Comparison of ENCODE assay signal across 20 cellular contexts in the genomic region with DNA sequence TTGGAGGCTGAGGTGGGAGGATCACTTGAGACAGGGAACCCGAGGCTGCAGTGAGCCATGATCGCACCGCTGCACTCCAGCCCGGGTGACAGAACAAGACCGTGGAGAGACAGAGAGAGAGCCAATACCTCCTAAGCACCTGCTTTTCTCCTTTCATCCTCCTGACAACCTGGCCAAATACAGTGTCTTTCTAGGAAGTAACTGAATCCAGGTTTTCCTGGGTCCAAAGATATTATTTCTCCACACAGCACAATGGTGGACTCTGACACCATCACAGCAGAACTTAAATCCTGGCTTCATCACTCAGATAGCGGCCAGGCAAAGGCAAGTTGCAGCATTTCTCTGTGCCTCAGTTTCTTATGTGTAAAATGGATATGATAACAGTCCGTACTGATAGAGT. TPM values are rescaled to one million over a fixed set of nuclear protein-coding genes. Genes with fewer than 3 reads are reported as not detected.
DNase-seq lines count a peak whose midpoint lies in the region; TF ChIP-seq lines count a peak whose summit lies in the region.
"Had no signal": no experiment of that assay in that cellular context is flagged by ENCODE, and none has a peak within 500 bp of the region (broad histone marks: within the 10 kb centered on the region; RNA-seq: fewer than 3 reads in every experiment).

No MANE protein-coding gene starts in this region.

- H4K20me1 ChIP-seq in neural progenitor cell (ENCODE audit: low read depth) (no peaks in the 10 kb centered on the region), SK-N-SH (ENCODE audit: insufficient read depth) (no peaks in the 10 kb centered on the region)

- BruUV-seq in A673 (replicated peaks; lab: Mats Ljungman, UMichigan), result no TSS peak

- H3K9me3 ChIP-seq in esophagus squamous epithelium (no peaks in the 10 kb centered on the region), neural progenitor cell (ENCODE audit: low read depth) (peaks cover 3% of the 10 kb centered on the region), thyroid gland (no peaks in the 10 kb centered on the region), SK-N-SH (no peaks in the 10 kb centered on the region), prostate gland (no peaks in the 10 kb centered on the region), A673 (ENCODE audit: low read depth, low read length, poor library complexity, severe bottlenecking) (no peaks in the 10 kb centered on the region)
- H3K9me3 ChIP-seq: Caco-2 had no signal

- H3K27ac ChIP-seq in caudate nucleus (ENCODE audit: low read depth, low read length) (peak overlapping the region; percentile 37), esophagus squamous epithelium (peak overlapping the region; percentile 61 to 89 (median 81)), neural progenitor cell (no peak overlapping the region), thyroid gland (peak overlapping the region in 2 of 3 donors; percentile 49 to 50), SK-N-SH (ENCODE audit: low read depth in 2 of 2, low read length in 1 of 2) (no peak overlapping the region), prostate gland (peak overlapping the region in 1 of 2 donors; percentile 18), A673 (ENCODE audit: low read depth, low read length, poor library complexity, severe bottlenecking) (no peak overlapping the region)

- H3K36me3 Mint-ChIP-seq in neural progenitor cell (no peaks in the 10 kb centered on the region), endothelial cell (ENCODE audit: low read depth, unreplicated experiment) (no peaks in the 10 kb centered on the region)
- H3K36me3 Mint-ChIP-seq: stimulated activated memory B cell treated with anti-CD40 and anti-IgM and Interleukin-4, amounts not matched to agents 10 μg/mL and 1 μg/mL and 100 μg/mL, for 72 hours had no signal

- H3F3A ChIP-seq in neural progenitor cell (ENCODE audit: low read depth) (no peaks in the 10 kb centered on the region), SK-N-SH (replicated peaks; ENCODE audit: insufficient read depth) (no peaks in the 10 kb centered on the region)

- H2AFZ ChIP-seq in neural progenitor cell (replicated peaks) (peak overlapping the region; percentile 92), SK-N-SH (ENCODE audit: low read depth) (no peak overlapping the region)

- no peak for TF ChIP-seq CTCF in esophagus squamous epithelium (IDR thresholded peaks at IDR 0.05)
- no peak for TF ChIP-seq CTCF in neural progenitor cell (IDR thresholded peaks at IDR 0.05)
- TF ChIP-seq CTCF in thyroid gland (IDR thresholded peaks at IDR 0.05), result no peak
- no peak for TF ChIP-seq CTCF in SK-N-SH (IDR thresholded peaks at IDR 0.05)
- no peak for TF ChIP-seq CTCF in prostate gland (IDR thresholded peaks at IDR 0.05)
- no peak for TF ChIP-seq CTCF in A673 (conservative IDR thresholded peaks at IDR 0.05; ENCODE audit: low read depth, low read length)
- TF ChIP-seq CTCF in endothelial cell (IDR thresholded peaks at IDR 0.05; ENCODE audit: unreplicated experiment), result no peak

- H3K36me3 ChIP-seq in esophagus squamous epithelium (no peaks in the 10 kb centered on the region), neural progenitor cell (no peaks in the 10 kb centered on the region), thyroid gland (no peaks in the 10 kb centered on the region), SK-N-SH (replicated peaks in 1 of 2; ENCODE audit: control insufficient read depth in 1 of 2, insufficient read depth in 2 of 2, low read length in 1 of 2) (no peaks in the 10 kb centered on the region), prostate gland (no peaks in the 10 kb centered on the region), A673 (ENCODE audit: insufficient read depth, low read length, poor library complexity, severe bottlenecking) (no peaks in the 10 kb centered on the region)

- WGBS in esophagus squamous epithelium, 2 donors, result 89% methylated on average over 7 of the region's 7 CpGs
- 93 to 94% methylated on average over 7 of the region's 7 CpGs for WGBS in thyroid gland, 2 donors
- 91% methylated on average over 7 of the region's 7 CpGs for WGBS in SK-N-SH (ENCODE audit: low lambda C conversion rate)
- WGBS in prostate gland, result 95% methylated on average over 7 of the region's 7 CpGs

- H3K79me2 ChIP-seq in neural progenitor cell (ENCODE audit: low read depth) (no peaks in the 10 kb centered on the region), SK-N-SH (ENCODE audit: insufficient read depth) (no peaks in the 10 kb centered on the region)

- H3K9ac ChIP-seq in neural progenitor cell, result no peak overlapping the region
- H3K9ac ChIP-seq in SK-N-SH, result no peak overlapping the region

- POLR2A ChIA-PET in SK-N-SH (lab: Yijun Ruan, JAX) (no interaction called here), A673 (lab: Charles Lee; ENCODE audit: low non-redundant PET) (no interaction called here)

- CTCF ChIA-PET in SK-N-SH (lab: Yijun Ruan, JAX) (interaction anchor here (1.1 to 1.8 kb wide), 2 partner anchors 23 to 51 kb away, joined by 3 to 4 read pairs; no protein-coding TSS in a partner anchor), A673 (lab: Charles Lee) (no interaction called here)

- intact Hi-C loops in esophagus squamous epithelium (cut with DNase I) (no loop called here), thyroid gland (cut with DNase I) (no loop called here), prostate gland (cut with DNase I) (no loop called here), A673 (cut with micrococcal nuclease; ENCODE audit: unreplicated experiment) (no loop called here)

- no peak for TF ChIP-seq RAD21 in SK-N-SH (IDR thresholded peaks at IDR 0.05; ENCODE audit: low read length)

- peaks cover 4% of the 10 kb centered on the region for H3K27me3 Mint-ChIP-seq in neural progenitor cell (ENCODE audit: insufficient read depth, low read depth)
- H3K27me3 Mint-ChIP-seq in endothelial cell (ENCODE audit: unreplicated experiment), result peaks cover 6% of the 10 kb centered on the region
- H3K27me3 Mint-ChIP-seq: activated naive CD8-positive, alpha-beta T cell treated with anti-CD3 and anti-CD28 coated beads, Interleukin-2, amount 50 U/mL, for 24 hours had no signal

- no peak for TF ChIP-seq EP300 in SK-N-SH (IDR thresholded peaks at IDR 0.05; ENCODE audit: borderline replicate concordance in 1 of 2, low read depth in 1 of 2, low read length in 1 of 2)

- H3K27ac Mint-ChIP-seq in neural progenitor cell (no peak overlapping the region), endothelial cell (ENCODE audit: unreplicated experiment) (no peak overlapping the region)
- H3K27ac Mint-ChIP-seq: activated naive CD8-positive, alpha-beta T cell treated with anti-CD3 and anti-CD28 coated beads, Interleukin-2, amount 50 U/mL, for 24 hours; activated T-helper 1 cell treated with anti-CD3 and anti-CD28 coated beads, Interleukin-12 subunit alpha, Interleukin-12 subunit beta, Interleukin-2, Interleukin-4 antibody, amounts not matched to agents 30 ng/mL and 10 ng/mL and 1 ng/mL, durations not matched to agents 14 hours and 24 hours and 36 hours; stimulated activated memory B cell treated with anti-CD40 and anti-IgM and Interleukin-4, amounts not matched to agents 10 μg/mL and 1 μg/mL and 100 μg/mL, for 72 hours had no signal

- H3K9me3 Mint-ChIP-seq in neural progenitor cell, result peaks cover 7% of the 10 kb centered on the region
- no peaks in the 10 kb centered on the region for H3K9me3 Mint-ChIP-seq in endothelial cell (ENCODE audit: unreplicated experiment)
- H3K9me3 Mint-ChIP-seq: stimulated activated memory B cell treated with anti-CD40 and anti-IgM and Interleukin-4, amounts not matched to agents 10 μg/mL and 1 μg/mL and 100 μg/mL, for 72 hours had no signal

- H3K27me3 ChIP-seq in esophagus squamous epithelium (no peaks in the 10 kb centered on the region), neural progenitor cell (peaks cover 5% of the 10 kb centered on the region), thyroid gland (no peaks in the 10 kb centered on the region), SK-N-SH (ENCODE audit: insufficient read depth) (no peaks in the 10 kb centered on the region), prostate gland (replicated peaks; ENCODE audit: insufficient read depth) (no peaks in the 10 kb centered on the region), A673 (replicated peaks; ENCODE audit: insufficient read depth, low read depth, low read length, poor library complexity) (no peaks in the 10 kb centered on the region)

- TF ChIP-seq POLR2A in esophagus squamous epithelium (IDR thresholded peaks at IDR 0.05), result no peak
- no peak for TF ChIP-seq POLR2A in thyroid gland (IDR thresholded peaks at IDR 0.05)
- no peak for TF ChIP-seq POLR2A in prostate gland (IDR thresholded peaks at IDR 0.05)

- H3K4me1 ChIP-seq in esophagus squamous epithelium (peaks cover 13 to 51% (median 19%) of the 10 kb centered on the region in 3 donors), neural progenitor cell (no peaks in the 10 kb centered on the region), thyroid gland (peaks cover 0 to 30% of the 10 kb centered on the region in 2 donors), SK-N-SH (ENCODE audit: control insufficient read depth in 1 of 2, insufficient read depth in 2 of 2, low read depth in 1 of 2, low read length in 1 of 2) (no peaks in the 10 kb centered on the region; a peak in 1 of 4 replicates), prostate gland (replicated peaks) (no peaks in the 10 kb centered on the region), A673 (ENCODE audit: insufficient read depth, low read length, poor library complexity, severe bottlenecking) (no peaks in the 10 kb centered on the region)
- H3K4me1 ChIP-seq: Caco-2 had no signal

- H3K4me3 ChIP-seq in esophagus squamous epithelium, result no peak overlapping the region
- no peak overlapping the region for H3K4me3 ChIP-seq in neural progenitor cell
- no peak overlapping the region for H3K4me3 ChIP-seq in thyroid gland (replicated peaks in 1 of 3)
- no peak overlapping the region for H3K4me3 ChIP-seq in SK-N-SH (ENCODE audit: low read depth in 2 of 2, low read length in 1 of 2)
- H3K4me3 ChIP-seq in prostate gland, result no peak overlapping the region
- H3K4me3 ChIP-seq in A673 (ENCODE audit: low read depth, low read length, poor library complexity, severe bottlenecking), result no peak overlapping the region

- H3K4me1 Mint-ChIP-seq in neural progenitor cell (peaks cover 3% of the 10 kb centered on the region), endothelial cell (ENCODE audit: unreplicated experiment) (peaks cover 12% of the 10 kb centered on the region)

- no peaks in the 10 kb centered on the region for H3K9me2 ChIP-seq in SK-N-SH

- H3K4me2 ChIP-seq in neural progenitor cell (no peak overlapping the region), SK-N-SH (no peak overlapping the region)

- no peak overlapping the region for H3K4me3 Mint-ChIP-seq in neural progenitor cell
- no peak overlapping the region for H3K4me3 Mint-ChIP-seq in endothelial cell (ENCODE audit: unreplicated experiment)
- H3K4me3 Mint-ChIP-seq: activated naive CD8-positive, alpha-beta T cell treated with anti-CD3 and anti-CD28 coated beads, Interleukin-2, amount 50 U/mL, for 24 hours; activated T-helper 1 cell treated with anti-CD3 and anti-CD28 coated beads, Interleukin-12 subunit alpha, Interleukin-12 subunit beta, Interleukin-2, Interleukin-4 antibody, amounts not matched to agents 30 ng/mL and 10 ng/mL and 1 ng/mL, durations not matched to agents 14 hours and 24 hours and 36 hours; naive B cell; stimulated activated memory B cell treated with anti-CD40 and anti-IgM and Interleukin-4, amounts not matched to agents 10 μg/mL and 1 μg/mL and 100 μg/mL, for 72 hours had no signal

- no peak for DNase-seq in caudate nucleus (lab: John Stamatoyannopoulos, UW)
- DNase-seq in esophagus squamous epithelium (lab: John Stamatoyannopoulos, UW), result no peak
- DNase-seq in neural progenitor cell (ENCODE audit: low spot score), result no peak
- DNase-seq in thyroid gland, result no peak
- no peak for DNase-seq in SK-N-SH
- DNase-seq in prostate gland (ENCODE audit: low spot score), result no peak
- DNase-seq in A673 (ENCODE audit: low spot score), result no peak
- DNase-seq in endothelial cell (ENCODE audit: low spot score), result no peak
- DNase-seq: activated CD8-positive, alpha-beta memory T cell treated with anti-CD3 and anti-CD28 coated beads for 24 hours; activated naive CD8-positive, alpha-beta T cell treated with anti-CD3 and anti-CD28 coated beads, Interleukin-2, amount 50 U/mL, for 24 hours; Caco-2; central memory CD4-positive, alpha-beta T cell; effector memory CD4-positive, alpha-beta T cell; foreskin fibroblast; GOT3; naive B cell; NCI-H1417; NCI-H2171 treated with DMSO at 0.1 percent for 48 hours had no signal

RNA-seq across cellular contexts. Expression of gene DUSP1, which starts 21.9 kb away (rescaled TPM):
- total RNA-seq in esophagus squamous epithelium, result 100 to 1,000 TPM; 222 to 415 (median 252) TPM
- 4.2 and 12.8 TPM in 2 replicates for total RNA-seq in neural progenitor cell (ENCODE audit: low replicate concordance)
- total RNA-seq in thyroid gland, result 1,000 to 10,000 TPM in 1 of 4 donors, 100 to 1,000 TPM in 3; 613 to 1,025 (median 690) TPM
- 373 and 455 TPM in 2 replicates for polyA plus RNA-seq in SK-N-SH (2012; rRNA removed)
- polyA plus RNA-seq in SK-N-SH (2012; cell fraction: cytosol; rRNA removed), result 208 and 248 TPM in 2 replicates
- 873 and 891 TPM in 2 replicates for polyA plus RNA-seq in SK-N-SH (2012; cell fraction: nucleus; rRNA removed)
- total RNA-seq in prostate gland, result 100 to 1,000 TPM; 559 to 659 TPM
- total RNA-seq in A673 (2021), result 11.3 and 13.1 TPM in 2 replicates
- total RNA-seq in endothelial cell (ENCODE audit: unreplicated experiment), result 25.3 TPM

Comparison
In these comparisons a context has a peak if more than half of its experiments do, and no peak if none do; other contexts are left out.
1. H3K27ac ChIP-seq: peak in caudate nucleus (single experiment), esophagus squamous epithelium (4 of 4) and thyroid gland (2 of 3); none in neural progenitor cell (single experiment), SK-N-SH (0 of 2) and A673 (single experiment).